ENCODE assay signal across 1 cellular context in the genomic region with DNA sequence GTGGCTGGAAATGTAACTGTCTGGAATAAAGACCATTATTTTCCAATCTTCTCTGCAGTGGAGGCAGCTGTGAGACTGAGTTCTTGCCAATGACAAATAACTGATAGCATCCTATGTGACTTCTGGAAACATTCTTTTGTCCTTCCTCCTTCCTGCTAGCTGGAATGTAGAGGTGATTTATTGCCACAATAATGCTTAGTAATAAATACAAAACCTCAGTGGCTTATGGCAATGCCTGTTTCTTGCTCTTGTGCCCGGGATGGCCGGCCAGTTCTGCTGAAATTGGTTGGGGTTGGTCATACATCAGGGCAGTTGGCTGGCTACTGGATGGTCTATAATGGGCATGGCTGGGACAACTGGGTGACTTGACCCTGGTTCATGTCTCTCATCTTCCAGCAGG.
TF ChIP-seq lines count a peak whose summit lies in the region.

No MANE protein-coding gene starts in this region.

TF ChIP-seq in SK-N-SH, 30 proteins besides CTCF, POLR2A, EP300 and RAD21 (continued from another document):
- TF ChIP-seq RCOR1 (IDR thresholded peaks at IDR 0.05; ENCODE audit: low read length) (no peak), NRF1 (IDR thresholded peaks at IDR 0.05; ENCODE audit: low read depth, low read length) (no peak), FOSL2 (IDR thresholded peaks at IDR 0.05; ENCODE audit: borderline replicate concordance, low read depth) (peak; percentile 82), YY1 (IDR thresholded peaks at IDR 0.05; ENCODE audit: low read depth) (no peak), ELF1 (IDR thresholded peaks at IDR 0.05) (no peak; the same call in 1 of the 2 replicates), EZH2phosphoT487 (IDR thresholded peaks at IDR 0.05; ENCODE audit: borderline replicate concordance, low read depth) (no peak), FOXJ3 (CRISPR knock-in tag; IDR thresholded peaks at IDR 0.05) (no peak), RFX5 (IDR thresholded peaks at IDR 0.05; ENCODE audit: low read length) (no peak), MXI1 (IDR thresholded peaks at IDR 0.05; ENCODE audit: low read depth, low read length) (no peak), JUND (IDR thresholded peaks at IDR 0.05) (peak; percentile 92), GATA2 (CRISPR knock-in tag; IDR thresholded peaks at IDR 0.05) (no peak), SMC3 (IDR thresholded peaks at IDR 0.05; ENCODE audit: low read depth, low read length) (no peak), CHD2 (IDR thresholded peaks at IDR 0.05; ENCODE audit: low read length, partially characterized antibody) (no peak)
- TF ChIP-seq, protein P1, sequence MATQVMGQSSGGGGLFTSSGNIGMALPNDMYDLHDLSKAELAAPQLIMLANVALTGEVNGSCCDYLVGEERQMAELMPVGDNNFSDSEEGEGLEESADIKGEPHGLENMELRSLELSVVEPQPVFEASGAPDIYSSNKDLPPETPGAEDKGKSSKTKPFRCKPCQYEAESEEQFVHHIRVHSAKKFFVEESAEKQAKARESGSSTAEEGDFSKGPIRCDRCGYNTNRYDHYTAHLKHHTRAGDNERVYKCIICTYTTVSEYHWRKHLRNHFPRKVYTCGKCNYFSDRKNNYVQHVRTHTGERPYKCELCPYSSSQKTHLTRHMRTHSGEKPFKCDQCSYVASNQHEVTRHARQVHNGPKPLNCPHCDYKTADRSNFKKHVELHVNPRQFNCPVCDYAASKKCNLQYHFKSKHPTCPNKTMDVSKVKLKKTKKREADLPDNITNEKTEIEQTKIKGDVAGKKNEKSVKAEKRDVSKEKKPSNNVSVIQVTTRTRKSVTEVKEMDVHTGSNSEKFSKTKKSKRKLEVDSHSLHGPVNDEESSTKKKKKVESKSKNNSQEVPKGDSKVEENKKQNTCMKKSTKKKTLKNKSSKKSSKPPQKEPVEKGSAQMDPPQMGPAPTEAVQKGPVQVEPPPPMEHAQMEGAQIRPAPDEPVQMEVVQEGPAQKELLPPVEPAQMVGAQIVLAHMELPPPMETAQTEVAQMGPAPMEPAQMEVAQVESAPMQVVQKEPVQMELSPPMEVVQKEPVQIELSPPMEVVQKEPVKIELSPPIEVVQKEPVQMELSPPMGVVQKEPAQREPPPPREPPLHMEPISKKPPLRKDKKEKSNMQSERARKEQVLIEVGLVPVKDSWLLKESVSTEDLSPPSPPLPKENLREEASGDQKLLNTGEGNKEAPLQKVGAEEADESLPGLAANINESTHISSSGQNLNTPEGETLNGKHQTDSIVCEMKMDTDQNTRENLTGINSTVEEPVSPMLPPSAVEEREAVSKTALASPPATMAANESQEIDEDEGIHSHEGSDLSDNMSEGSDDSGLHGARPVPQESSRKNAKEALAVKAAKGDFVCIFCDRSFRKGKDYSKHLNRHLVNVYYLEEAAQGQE (IDR thresholded peaks at IDR 0.05; ENCODE audit: low read depth, low read length) = 0 out of 2 replicates have a peak, but pooled peaks have one; percentile 30
- TF ChIP-seq, protein P2, sequence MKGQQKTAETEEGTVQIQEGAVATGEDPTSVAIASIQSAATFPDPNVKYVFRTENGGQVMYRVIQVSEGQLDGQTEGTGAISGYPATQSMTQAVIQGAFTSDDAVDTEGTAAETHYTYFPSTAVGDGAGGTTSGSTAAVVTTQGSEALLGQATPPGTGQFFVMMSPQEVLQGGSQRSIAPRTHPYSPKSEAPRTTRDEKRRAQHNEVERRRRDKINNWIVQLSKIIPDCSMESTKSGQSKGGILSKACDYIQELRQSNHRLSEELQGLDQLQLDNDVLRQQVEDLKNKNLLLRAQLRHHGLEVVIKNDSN (IDR thresholded peaks at IDR 0.05; ENCODE audit: borderline replicate concordance, low read depth) = no peak
